ENCODE assay signal across 2 cellular contexts in the genomic region with DNA sequence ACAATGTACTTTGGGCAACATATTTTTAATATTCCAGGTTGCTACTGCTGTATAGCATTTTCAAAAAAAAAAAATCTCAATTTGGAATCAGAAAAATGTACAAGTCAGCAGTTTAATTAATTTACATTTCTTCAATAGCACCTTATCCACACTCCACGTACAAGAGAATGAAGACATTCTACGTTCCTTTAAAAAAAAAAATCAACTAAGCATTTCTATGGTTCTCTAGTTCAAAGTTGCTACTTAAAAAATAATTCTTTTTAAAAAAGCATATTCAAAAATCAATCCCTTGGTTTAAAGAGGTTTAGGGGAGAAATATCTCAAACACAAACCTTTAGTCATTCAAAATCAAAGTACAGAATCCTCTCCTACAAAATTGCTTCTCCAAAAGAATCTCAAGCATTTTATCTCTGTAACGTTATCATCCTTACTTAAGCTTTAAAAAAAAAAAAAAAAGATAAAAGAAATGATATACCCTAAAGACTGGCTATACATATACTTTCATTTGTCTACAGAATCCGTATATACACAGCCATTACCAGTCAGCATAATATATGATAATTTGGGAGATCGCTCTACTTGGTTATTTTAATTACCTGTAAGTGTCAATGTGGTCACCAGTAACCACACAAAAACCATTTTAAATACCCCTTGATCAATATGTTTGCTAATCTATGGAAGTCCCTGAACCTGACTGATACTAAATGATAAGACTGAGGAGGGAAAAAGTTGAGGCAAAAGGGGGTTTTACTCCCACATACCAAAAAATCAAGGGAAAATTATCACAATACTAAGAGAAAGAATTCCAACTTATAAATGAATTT.
TF ChIP-seq lines count a peak whose summit lies in the region.

No MANE protein-coding gene starts in this region.

TF ChIP-seq in GM23338, 12 proteins besides CTCF, POLR2A, EP300 and RAD21:
- TF ChIP-seq EZH2 (IDR thresholded peaks at IDR 0.05; ENCODE audit: low read depth, unreplicated experiment) (no peak), ETS1 (IDR thresholded peaks at IDR 0.05) (no peak), JUNB (IDR thresholded peaks at IDR 0.05; ENCODE audit: unreplicated experiment) (no peak), ZNF114 (CRISPR knock-in tag; IDR thresholded peaks at IDR 0.05) (no peak)
- TF ChIP-seq, protein P1, sequence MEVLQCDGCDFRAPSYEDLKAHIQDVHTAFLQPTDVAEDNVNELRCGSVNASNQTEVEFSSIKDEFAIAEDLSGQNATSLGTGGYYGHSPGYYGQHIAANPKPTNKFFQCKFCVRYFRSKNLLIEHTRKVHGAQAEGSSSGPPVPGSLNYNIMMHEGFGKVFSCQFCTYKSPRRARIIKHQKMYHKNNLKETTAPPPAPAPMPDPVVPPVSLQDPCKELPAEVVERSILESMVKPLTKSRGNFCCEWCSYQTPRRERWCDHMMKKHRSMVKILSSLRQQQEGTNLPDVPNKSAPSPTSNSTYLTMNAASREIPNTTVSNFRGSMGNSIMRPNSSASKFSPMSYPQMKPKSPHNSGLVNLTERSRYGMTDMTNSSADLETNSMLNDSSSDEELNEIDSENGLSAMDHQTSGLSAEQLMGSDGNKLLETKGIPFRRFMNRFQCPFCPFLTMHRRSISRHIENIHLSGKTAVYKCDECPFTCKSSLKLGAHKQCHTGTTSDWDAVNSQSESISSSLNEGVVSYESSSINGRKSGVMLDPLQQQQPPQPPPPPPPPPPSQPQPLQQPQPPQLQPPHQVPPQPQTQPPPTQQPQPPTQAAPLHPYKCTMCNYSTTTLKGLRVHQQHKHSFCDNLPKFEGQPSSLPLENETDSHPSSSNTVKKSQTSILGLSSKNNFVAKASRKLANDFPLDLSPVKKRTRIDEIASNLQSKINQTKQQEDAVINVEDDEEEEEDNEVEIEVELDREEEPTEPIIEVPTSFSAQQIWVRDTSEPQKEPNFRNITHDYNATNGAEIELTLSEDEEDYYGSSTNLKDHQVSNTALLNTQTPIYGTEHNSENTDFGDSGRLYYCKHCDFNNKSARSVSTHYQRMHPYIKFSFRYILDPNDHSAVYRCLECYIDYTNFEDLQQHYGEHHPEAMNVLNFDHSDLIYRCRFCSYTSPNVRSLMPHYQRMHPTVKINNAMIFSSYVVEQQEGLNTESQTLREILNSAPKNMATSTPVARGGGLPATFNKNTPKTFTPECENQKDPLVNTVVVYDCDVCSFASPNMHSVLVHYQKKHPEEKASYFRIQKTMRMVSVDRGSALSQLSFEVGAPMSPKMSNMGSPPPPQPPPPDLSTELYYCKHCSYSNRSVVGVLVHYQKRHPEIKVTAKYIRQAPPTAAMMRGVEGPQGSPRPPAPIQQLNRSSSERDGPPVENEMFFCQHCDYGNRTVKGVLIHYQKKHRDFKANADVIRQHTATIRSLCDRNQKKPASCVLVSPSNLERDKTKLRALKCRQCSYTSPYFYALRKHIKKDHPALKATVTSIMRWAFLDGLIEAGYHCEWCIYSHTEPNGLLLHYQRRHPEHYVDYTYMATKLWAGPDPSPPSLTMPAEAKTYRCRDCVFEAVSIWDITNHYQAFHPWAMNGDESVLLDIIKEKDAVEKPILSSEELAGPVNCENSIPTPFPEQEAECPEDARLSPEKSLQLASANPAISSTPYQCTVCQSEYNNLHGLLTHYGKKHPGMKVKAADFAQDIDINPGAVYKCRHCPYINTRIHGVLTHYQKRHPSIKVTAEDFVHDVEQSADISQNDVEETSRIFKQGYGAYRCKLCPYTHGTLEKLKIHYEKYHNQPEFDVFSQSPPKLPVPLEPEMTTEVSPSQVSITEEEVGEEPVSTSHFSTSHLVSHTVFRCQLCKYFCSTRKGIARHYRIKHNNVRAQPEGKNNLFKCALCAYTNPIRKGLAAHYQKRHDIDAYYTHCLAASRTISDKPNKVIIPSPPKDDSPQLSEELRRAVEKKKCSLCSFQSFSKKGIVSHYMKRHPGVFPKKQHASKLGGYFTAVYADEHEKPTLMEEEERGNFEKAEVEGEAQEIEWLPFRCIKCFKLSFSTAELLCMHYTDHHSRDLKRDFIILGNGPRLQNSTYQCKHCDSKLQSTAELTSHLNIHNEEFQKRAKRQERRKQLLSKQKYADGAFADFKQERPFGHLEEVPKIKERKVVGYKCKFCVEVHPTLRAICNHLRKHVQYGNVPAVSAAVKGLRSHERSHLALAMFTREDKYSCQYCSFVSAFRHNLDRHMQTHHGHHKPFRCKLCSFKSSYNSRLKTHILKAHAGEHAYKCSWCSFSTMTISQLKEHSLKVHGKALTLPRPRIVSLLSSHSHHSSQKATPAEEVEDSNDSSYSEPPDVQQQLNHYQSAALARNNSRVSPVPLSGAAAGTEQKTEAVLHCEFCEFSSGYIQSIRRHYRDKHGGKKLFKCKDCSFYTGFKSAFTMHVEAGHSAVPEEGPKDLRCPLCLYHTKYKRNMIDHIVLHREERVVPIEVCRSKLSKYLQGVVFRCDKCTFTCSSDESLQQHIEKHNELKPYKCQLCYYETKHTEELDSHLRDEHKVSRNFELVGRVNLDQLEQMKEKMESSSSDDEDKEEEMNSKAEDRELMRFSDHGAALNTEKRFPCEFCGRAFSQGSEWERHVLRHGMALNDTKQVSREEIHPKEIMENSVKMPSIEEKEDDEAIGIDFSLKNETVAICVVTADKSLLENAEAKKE (CRISPR knock-in tag; IDR thresholded peaks at IDR 0.05) = no peak

TF ChIP-seq in endothelial cell of umbilical vein, 7 proteins besides CTCF, POLR2A, EP300 and RAD21:
- TF ChIP-seq EZH2 (IDR thresholded peaks at IDR 0.05; ENCODE audit: borderline replicate concordance, low read depth, low read length, severe bottlenecking) (no peak), JUN (IDR thresholded peaks at IDR 0.05; ENCODE audit: borderline replicate concordance, insufficient read depth, insufficient read length, low read depth) (no peak)
